In genomic region chr16:3819741-3820724, GRCh38 we compare ENCODE assay signal across 8 cellular contexts.
A peak's percentile ranks its signal among the peaks of the same experiment; 100 is the strongest.
DNase-seq lines count a peak whose midpoint lies in the region; ATAC-seq and TF ChIP-seq lines count a peak whose summit lies in the region.

No MANE protein-coding gene starts in this region.

- TF ChIP-seq CTCF in fibroblast of mammary gland (conservative IDR thresholded peaks at IDR 0.05; ENCODE audit: control insufficient read depth, insufficient read depth, low read depth, low read length) = no peak

- H3K4me3 ChIP-seq in fibroblast of mammary gland (ENCODE audit: control insufficient read depth, low read depth, low read length) = no peak overlapping the region

- ATAC-seq in HG03139 (IDR thresholded peaks at IDR 0.05; ENCODE audit: unreplicated experiment) = no peak

- DNase-seq in stimulated activated naive CD4-positive, alpha-beta T cell (lab: John Stamatoyannopoulos, UW) = peak in 4 of 6 experiments; percentile 2 to 40 (median 15)
- no peak for DNase-seq in stimulated activated naive CD4-positive, alpha-beta T cell treated with Interleukin-2 at 50 U/mL for 16 hours (lab: John Stamatoyannopoulos, UW)
- peak; percentile 87 to 89 for DNase-seq in SHP77 (lab: John Stamatoyannopoulos, UW)
- peak; percentile 97 for DNase-seq in fibroblast of mammary gland (ENCODE audit: low read depth)
- DNase-seq in pulmonary artery endothelial cell (ENCODE audit: low read depth, low spot score) = peak; percentile 91
- no peak for DNase-seq in NOMO-1 (lab: John Stamatoyannopoulos, UW; ENCODE audit: unreplicated experiment in 2 of 2)
- no peak for DNase-seq in stimulated activated CD8-positive, alpha-beta memory T cell treated with anti-CD3 and anti-CD28 coated beads, Interleukin-4, amount 100 ng/mL, for 48 hours

Comparison
In these comparisons a context has a peak if more than half of its experiments do, and no peak if none do; other contexts are left out.
1. DNase-seq: peak in stimulated activated naive CD4-positive, alpha-beta T cell (4 of 6), SHP77 (2 of 2), fibroblast of mammary gland (single experiment) and pulmonary artery endothelial cell (single experiment); none in stimulated activated naive CD4-positive, alpha-beta T cell treated with Interleukin-2 at 50 U/mL for 16 hours (single experiment), NOMO-1 (0 of 2) and stimulated activated CD8-positive, alpha-beta memory T cell treated with anti-CD3 and anti-CD28 coated beads, Interleukin-4, amount 100 ng/mL, for 48 hours (single experiment).